Comparison of ENCODE assay signal across 23 cellular contexts in genomic region chr13:110394371-110394841, GRCh38.
DNase-seq lines count a peak whose midpoint lies in the region; ATAC-seq and TF ChIP-seq lines count a peak whose summit lies in the region.
"Had no signal": no experiment of that assay in that cellular context is flagged by ENCODE, and none has a peak within 500 bp of the region (broad histone marks: within the 10 kb centered on the region; RNA-seq: fewer than 3 reads in every experiment).

No MANE protein-coding gene starts in this region.

- H3K4me3 Mint-ChIP-seq in neural progenitor cell, result no peak overlapping the region
- H3K4me3 Mint-ChIP-seq: activated CD4-positive, alpha-beta memory T cell treated with anti-CD3 and anti-CD28 coated beads for 36 hours had no signal

- no peak overlapping the region for H3K4me2 ChIP-seq in neural progenitor cell

- no peaks in the 10 kb centered on the region for H4K20me1 ChIP-seq in neural progenitor cell (ENCODE audit: low read depth)

- peaks cover 2% of the 10 kb centered on the region for H3K27me3 Mint-ChIP-seq in neural progenitor cell (ENCODE audit: insufficient read depth, low read depth)

- H3F3A ChIP-seq in neural progenitor cell (ENCODE audit: low read depth), result no peaks in the 10 kb centered on the region

- H3K36me3 ChIP-seq in heart right ventricle (peaks cover 0 to 9% (median 0%) of the 10 kb centered on the region in 9 donors), esophagus muscularis mucosa (peaks cover 0 to 7% (median 1%) of the 10 kb centered on the region in 4 donors), neural progenitor cell (no peaks in the 10 kb centered on the region), uterus (no peaks in the 10 kb centered on the region), breast epithelium (no peaks in the 10 kb centered on the region), HAP-1 (replicated peaks) (no peaks in the 10 kb centered on the region)
- H3K36me3 ChIP-seq: pancreas, upper lobe of left lung had no signal

- in situ Hi-C loops in HAP-1 (cut with MboI; ENCODE audit: low sequenced_read_pairs), result no loop called here

- H3K4me1 ChIP-seq in heart right ventricle (peaks cover 13 to 89% (median 71%) of the 10 kb centered on the region in 9 donors), esophagus muscularis mucosa (peaks cover 63 to 94% (median 91%) of the 10 kb centered on the region in 4 donors), neural progenitor cell (no peaks in the 10 kb centered on the region), uterus (peaks cover 11 to 38% of the 10 kb centered on the region in 2 donors), breast epithelium (peaks cover 0 to 9% of the 10 kb centered on the region in 2 donors), HAP-1 (no peaks in the 10 kb centered on the region)
- H3K4me1 ChIP-seq: pancreas had no signal

- no peaks in the 10 kb centered on the region for H3K79me2 ChIP-seq in neural progenitor cell (ENCODE audit: low read depth)

- H3K9me3 ChIP-seq in heart right ventricle (no peaks in the 10 kb centered on the region), esophagus muscularis mucosa (no peaks in the 10 kb centered on the region), neural progenitor cell (ENCODE audit: low read depth) (no peaks in the 10 kb centered on the region), uterus (no peaks in the 10 kb centered on the region), breast epithelium (no peaks in the 10 kb centered on the region), HAP-1 (no peaks in the 10 kb centered on the region)
- H3K9me3 ChIP-seq: mucosa of descending colon, pancreas, spleen, upper lobe of left lung had no signal

- H3K27me3 ChIP-seq in heart right ventricle (peaks cover 0 to 4% (median 0%) of the 10 kb centered on the region in 7 donors), esophagus muscularis mucosa (no peaks in the 10 kb centered on the region), neural progenitor cell (no peaks in the 10 kb centered on the region), uterus (no peaks in the 10 kb centered on the region), breast epithelium (no peaks in the 10 kb centered on the region), HAP-1 (ENCODE audit: low read depth) (peaks cover 14% of the 10 kb centered on the region)
- H3K27me3 ChIP-seq: pancreas, upper lobe of left lung had no signal

- H3K9ac ChIP-seq in neural progenitor cell, result no peak overlapping the region

- H3K27ac Mint-ChIP-seq in neural progenitor cell, result peak overlapping the region; percentile 38
- H3K27ac Mint-ChIP-seq: activated CD4-positive, alpha-beta memory T cell treated with anti-CD3 and anti-CD28 coated beads for 36 hours had no signal

- no peak for TF ChIP-seq EP300 in esophagus muscularis mucosa (IDR thresholded peaks at IDR 0.05)

- DNase-seq in heart right ventricle, result no peak
- DNase-seq in left ventricle myocardium superior, result no peak
- DNase-seq in esophagus muscularis mucosa (ENCODE audit: extremely low spot score), result no peak
- no peak for DNase-seq in neural progenitor cell (ENCODE audit: low spot score)
- DNase-seq in uterus, result no peak
- DNase-seq in breast epithelium (ENCODE audit: low spot score in 2 of 2), result no peak
- no peak for DNase-seq in HAP-1 (ENCODE audit: low spot score in 2 of 2)
- DNase-seq: activated CD4-positive, alpha-beta memory T cell treated with anti-CD3 and anti-CD28 coated beads for 36 hours; activated naive CD4-positive, alpha-beta T cell treated with anti-CD3 and anti-CD28 coated beads, Interleukin-2, amount 50 U/mL, for 16 hours; activated T-cell treated with anti-CD3 and anti-CD28 coated beads, Interleukin-2, amount 50 U/mL, for 1 hour; C1 segment of cervical spinal cord; DMS153; foreskin fibroblast; left cardiac atrium; mucosa of descending colon; NCI-H1694; NCI-H345; NK-92 treated with Interleukin-12 subunit alpha and Interleukin-12 subunit beta, amount 100 ng/mL, for 24 hours; pancreas; RPMI8226; spleen; upper lobe of left lung had no signal

- H3K27ac ChIP-seq in heart right ventricle (peak overlapping the region in 7 of 10 donors; percentile 76 to 94 (median 81)), esophagus muscularis mucosa (replicated peaks in 1 of 4) (peak overlapping the region; percentile 87 to 95 (median 91)), neural progenitor cell (no peak overlapping the region), uterus (peak overlapping the region; percentile 96 to 98), breast epithelium (peak overlapping the region in 1 of 2 donors; percentile 93)
- H3K27ac ChIP-seq: pancreas had no signal

- 93 to 96% methylated on average over 13 of the region's 13 CpGs for WGBS in heart right ventricle, 2 donors
- 80% methylated on average over 13 of the region's 13 CpGs for WGBS in esophagus muscularis mucosa

- H2AFZ ChIP-seq in neural progenitor cell (replicated peaks), result no peak overlapping the region

- peaks cover 27% of the 10 kb centered on the region for H3K9me3 Mint-ChIP-seq in neural progenitor cell
- H3K9me3 Mint-ChIP-seq: activated CD4-positive, alpha-beta memory T cell treated with anti-CD3 and anti-CD28 coated beads for 36 hours had no signal

- TF ChIP-seq POLR2A in esophagus muscularis mucosa (IDR thresholded peaks at IDR 0.05; ENCODE audit: low read depth) (no peak), uterus (IDR thresholded peaks at IDR 0.05) (no peak), breast epithelium (IDR thresholded peaks at IDR 0.05) (no peak)

- H3K36me3 Mint-ChIP-seq in neural progenitor cell, result peaks cover 39% of the 10 kb centered on the region

- peaks cover 26% of the 10 kb centered on the region for H3K4me1 Mint-ChIP-seq in neural progenitor cell

- no peak overlapping the region for H3K4me3 ChIP-seq in heart right ventricle
- no peak overlapping the region for H3K4me3 ChIP-seq in esophagus muscularis mucosa
- no peak overlapping the region for H3K4me3 ChIP-seq in neural progenitor cell
- H3K4me3 ChIP-seq in uterus, result no peak overlapping the region
- no peak overlapping the region for H3K4me3 ChIP-seq in breast epithelium
- H3K4me3 ChIP-seq in HAP-1, result no peak overlapping the region
- H3K4me3 ChIP-seq: mucosa of descending colon, pancreas, spleen, upper lobe of left lung had no signal

- intact Hi-C loops in heart right ventricle (cut with DNase I), result no loop called here
- intact Hi-C loops in left ventricle myocardium superior (cut with micrococcal nuclease), result no loop called here
- intact Hi-C loops in esophagus muscularis mucosa (cut with DNase I), result no loop called here
- intact Hi-C loops in uterus (cut with DNase I; ENCODE audit: low total_unique reads), result no loop called here
- intact Hi-C loops in breast epithelium (cut with DNase I; ENCODE audit: low total_unique reads), result no loop called here

- no peak for ATAC-seq in heart right ventricle
- no peak for ATAC-seq in left ventricle myocardium superior
- ATAC-seq in HG03378 (IDR thresholded peaks at IDR 0.05; ENCODE audit: unreplicated experiment), result no peak
- ATAC-seq: left cardiac atrium, mucosa of descending colon, pancreas had no signal

- TF ChIP-seq CTCF in heart right ventricle (IDR thresholded peaks at IDR 0.05) (no peak), esophagus muscularis mucosa (IDR thresholded peaks at IDR 0.05) (no peak), neural progenitor cell (IDR thresholded peaks at IDR 0.05) (no peak), uterus (IDR thresholded peaks at IDR 0.05) (no peak), breast epithelium (IDR thresholded peaks at IDR 0.05) (no peak)
